8 cellular contexts compared by ENCODE assay signal in genomic region chr6:153129873-153130514, GRCh38. TPM values are rescaled to one million over a fixed set of nuclear protein-coding genes. Genes with fewer than 3 reads are reported as not detected.
DNase-seq lines count a peak whose midpoint lies in the region; TF ChIP-seq lines count a peak whose summit lies in the region.

No MANE protein-coding gene starts in this region.

- peaks cover 4% of the 10 kb centered on the region for H3K36me3 Mint-ChIP-seq in type B pancreatic cell

- H3K4me1 ChIP-seq in colonic mucosa = peaks cover 5% of the 10 kb centered on the region

- H3K36me3 ChIP-seq in colonic mucosa = no peaks in the 10 kb centered on the region

- no peak overlapping the region for H3K27ac ChIP-seq in colonic mucosa

- intact Hi-C loops in colonic mucosa (cut with DNase I) = no loop called here

- H3K4me1 Mint-ChIP-seq in type B pancreatic cell (ENCODE audit: unreplicated experiment) = peaks cover 14% of the 10 kb centered on the region

- H3K4me3 Mint-ChIP-seq in type B pancreatic cell = peak overlapping the region; percentile 98

- DNase-seq in GM03348 (ENCODE audit: low spot score) (peak; percentile 55), M059J (ENCODE audit: low read depth) (peak; percentile 40), colonic mucosa (no peak), lung microvascular endothelial cell (ENCODE audit: low read depth in 2 of 2) (peak; percentile 29 to 47), type B pancreatic cell (ENCODE audit: extremely low spot score, unreplicated experiment) (no peak), mesenteric fat pad (ENCODE audit: low spot score) (no peak), NCI-H1930 (lab: John Stamatoyannopoulos, UW) (no peak), NCI-H2171 treated with DMSO at 0.1 percent for 48 hours (lab: John Stamatoyannopoulos, UW) (no peak)

- H3K27ac Mint-ChIP-seq in type B pancreatic cell = peak overlapping the region; percentile 41

- H3K27me3 ChIP-seq in colonic mucosa = peaks cover 30% of the 10 kb centered on the region

- H3K27me3 Mint-ChIP-seq in type B pancreatic cell = peaks cover 54% of the 10 kb centered on the region

- H3K9ac ChIP-seq in colonic mucosa (ENCODE audit: low read depth in 2 of 2, low read length in 2 of 2) = no peak overlapping the region

- H3K9me3 Mint-ChIP-seq in type B pancreatic cell = no peaks in the 10 kb centered on the region

- TF ChIP-seq CTCF in colonic mucosa (IDR thresholded peaks at IDR 0.05) (no peak), type B pancreatic cell (conservative IDR thresholded peaks at IDR 0.05) (no peak)

- H3K4me3 ChIP-seq in colonic mucosa = peak overlapping the region; percentile 52

- H3K9me3 ChIP-seq in colonic mucosa = no peaks in the 10 kb centered on the region

RNA-seq across cellular contexts. Expression of gene RGS17, which starts 1.1 kb away (rescaled TPM):
- 1.2 and 1.3 TPM in 2 replicates for total RNA-seq in M059J (2014; rRNA removed; shearing (Covaris generic))
- total RNA-seq in colonic mucosa = under 1 TPM; 0.25 to 0.53 TPM
- 2.8 and 4.1 TPM in 2 replicates for total RNA-seq in lung microvascular endothelial cell
- total RNA-seq in type B pancreatic cell (ENCODE audit: low replicate concordance) = 2.3 and 3.7 TPM in 2 replicates
- total RNA-seq in mesenteric fat pad = 4.6 TPM

Comparison
In these comparisons a context has a peak if more than half of its experiments do, and no peak if none do; other contexts are left out.
1. DNase-seq: peak in GM03348 (single experiment), M059J (single experiment) and lung microvascular endothelial cell (2 of 2); none in colonic mucosa (single experiment), type B pancreatic cell (single experiment), mesenteric fat pad (single experiment), NCI-H1930 (0 of 2) and NCI-H2171 treated with DMSO at 0.1 percent for 48 hours (single experiment).